ENCODE assay signal across 34 cellular contexts in genomic region chr6:65221153-65221552, GRCh38.
DNase-seq lines count a peak whose midpoint lies in the region; ATAC-seq, FAIRE-seq and TF ChIP-seq lines count a peak whose summit lies in the region.
"Had no signal": no experiment of that assay in that cellular context is flagged by ENCODE, and none has a peak within 500 bp of the region (broad histone marks: within the 10 kb centered on the region; RNA-seq: fewer than 3 reads in every experiment).

No MANE protein-coding gene starts in this region.

- TF ChIP-seq POLR2A in A549 (IDR thresholded peaks at IDR 0.05; ENCODE audit: low read length): no peak
- TF ChIP-seq POLR2A in K562 (conservative IDR thresholded peaks at IDR 0.05): no peak

- in situ Hi-C loops in K562 (cut with MboI): no loop called here

- H3K9ac ChIP-seq in K562 (ENCODE audit: insufficient read depth in 1 of 2, low read depth in 2 of 2, low read length in 2 of 2): no peak overlapping the region
- no peak overlapping the region for H3K9ac ChIP-seq in mesendoderm (ENCODE audit: low read length)
- H3K9ac ChIP-seq: BLaER1; BLaER1 treated with 17β-estradiol and CSF1 and Interleukin-3, amounts not matched to agents 10 nM and 100 nM had no signal

- intact Hi-C loops in K562 (cut with micrococcal nuclease): no loop called here

- ATAC-seq in A549: no peak
- ATAC-seq in K562: no peak
- ATAC-seq: CD8-positive, alpha-beta T cell had no signal

- no peak overlapping the region for H2AFZ ChIP-seq in K562 (ENCODE audit: low read depth, low read length)

- no peak overlapping the region for H2AK5ac ChIP-seq in mesendoderm (ENCODE audit: low read length)

- H2BK120ac ChIP-seq in mesendoderm (ENCODE audit: low read depth, low read length): no peak overlapping the region

- no peak overlapping the region for H3K56ac ChIP-seq in mesendoderm (ENCODE audit: low read length)

- TF ChIP-seq RAD21 in A549 (conservative IDR thresholded peaks at IDR 0.05 in 1 of 2, IDR thresholded peaks at IDR 0.05 in 1 of 2) (no peak), K562 (CRISPR knock-in tag; conservative IDR thresholded peaks at IDR 0.05 in 1 of 2, IDR thresholded peaks at IDR 0.05 in 1 of 2) (no peak)

- no peak overlapping the region for H4K8ac ChIP-seq in mesendoderm (ENCODE audit: low read depth, low read length)

- DNase-seq in A549 (ENCODE audit: low read depth in 1 of 2, low spot score in 1 of 2) (no peak), K562 (ENCODE audit: extremely low read depth in 1 of 4, low spot score in 3 of 4) (no peak), mesendoderm (peak; percentile 24), HUDEP-2 (lab: John Stamatoyannopoulos, UW; ENCODE audit: unreplicated experiment in 76 of 76) (no peak), UCSD-AML1 (lab: John Stamatoyannopoulos, UW; ENCODE audit: unreplicated experiment) (no peak), right atrium auricular region (ENCODE audit: low spot score) (no peak)
- no peak for DNase-seq in activated naive CD4-positive, alpha-beta T cell treated with anti-CD3 and anti-CD28 coated beads, Interleukin-2, amount 50 U/mL, for 16 hours
- DNase-seq: 8988T; ACHN; AML-193; BE2C; C1 segment of cervical spinal cord; Caco-2; Calu3; CD4-positive, alpha-beta memory T cell; CD4-positive, alpha-beta T cell; CD4-positive, CD25-positive, alpha-beta regulatory T cell; CD8-positive, alpha-beta memory T cell; CD8-positive, alpha-beta T cell; COR-L47; DMS 273 treated with DMSO at 0.1 percent for 48 hours; DMS153; DMS53; DMS79; DMS79 treated with DMSO at 0.1 percent for 48 hours; DND-41; EL had no signal

- POLR2A ChIA-PET in A549 (lab: Yijun Ruan, JAX) (no interaction called here), HEK293 (lab: Yijun Ruan, JAX) (no interaction called here), K562 (lab: Yijun Ruan, JAX) (no interaction called here)

- H4K5ac ChIP-seq in mesendoderm (ENCODE audit: low read length): no peak overlapping the region

- H3K18ac ChIP-seq in mesendoderm (ENCODE audit: low read length): no peak overlapping the region

- TF ChIP-seq EP300 in A549 (IDR thresholded peaks at IDR 0.05): no peak
- TF ChIP-seq EP300 in K562 (IDR thresholded peaks at IDR 0.05; ENCODE audit: low read length): no peak

- CTCF ChIA-PET in A549 (lab: Yijun Ruan, JAX): no interaction called here
- CTCF ChIA-PET in HEK293 (lab: Yijun Ruan, JAX): no interaction called here
- CTCF ChIA-PET in K562 (lab: Yijun Ruan, JAX; ENCODE audit: low intra/inter-chr PET ratio): no interaction called here

- H3K79me2 ChIP-seq in K562 (ENCODE audit: control insufficient read depth, insufficient read depth, low read length): no peaks in the 10 kb centered on the region
- H3K79me2 ChIP-seq in mesendoderm (ENCODE audit: control insufficient read depth, insufficient read depth, low read length): no peaks in the 10 kb centered on the region

- H3K27me3 ChIP-seq in K562 (ENCODE audit: control insufficient read depth in 2 of 2, insufficient read depth in 2 of 2, low read length in 2 of 2) (no peaks in the 10 kb centered on the region), mesendoderm (ENCODE audit: insufficient read depth, low read length, poor library complexity) (no peaks in the 10 kb centered on the region), right atrium auricular region (no peaks in the 10 kb centered on the region)
- H3K27me3 ChIP-seq: BE2C; BLaER1; BLaER1 treated with 17β-estradiol and CSF1 and Interleukin-3, amounts not matched to agents 10 nM and 100 nM had no signal

- no peaks in the 10 kb centered on the region for H3K9me3 ChIP-seq in A549
- H3K9me3 ChIP-seq in HEK293 (ENCODE audit: control insufficient read depth, insufficient read depth, low read depth, low read length): no peaks in the 10 kb centered on the region
- H3K9me3 ChIP-seq in K562 (replicated peaks; ENCODE audit: control insufficient read depth, insufficient read depth, low read depth, low read length): no peaks in the 10 kb centered on the region
- no peaks in the 10 kb centered on the region for H3K9me3 ChIP-seq in right atrium auricular region
- H3K9me3 ChIP-seq: BE2C, Caco-2 had no signal

- FAIRE-seq in A549 (lab: Jason Lieb, UNC) (no peak), K562 (lab: Jason Lieb, UNC) (no peak)
- FAIRE-seq: A204.1, D721Med had no signal

- no peaks in the 10 kb centered on the region for H3K79me1 ChIP-seq in mesendoderm (ENCODE audit: low read length)

- H3K4me2 ChIP-seq in A549 (no peak overlapping the region), K562 (ENCODE audit: insufficient read depth, low read length) (no peak overlapping the region), mesendoderm (ENCODE audit: low read length) (no peak overlapping the region)
- H3K4me2 ChIP-seq: BLaER1; BLaER1 treated with 17β-estradiol and CSF1 and Interleukin-3, amounts not matched to agents 10 nM and 100 nM had no signal

- H3K4me3 ChIP-seq in A549: no peak overlapping the region
- H3K4me3 ChIP-seq in HEK293 (ENCODE audit: low read depth, low read length): no peak overlapping the region
- H3K4me3 ChIP-seq in K562: no peak overlapping the region
- no peak overlapping the region for H3K4me3 ChIP-seq in mesendoderm (ENCODE audit: low read length)
- no peak overlapping the region for H3K4me3 ChIP-seq in right atrium auricular region
- H3K4me3 ChIP-seq: BLaER1; BLaER1 treated with 17β-estradiol and CSF1 and Interleukin-3, amounts not matched to agents 10 nM and 100 nM had no signal

- TF ChIP-seq CTCF in A549 (IDR thresholded peaks at IDR 0.05) (no peak), HEK293 (tag by site-specific recombination; IDR thresholded peaks at IDR 0.05) (no peak), K562 (IDR thresholded peaks at IDR 0.05 in 2 of 3, conservative IDR thresholded peaks at IDR 0.05 in 1 of 3; ENCODE audit: insufficient read depth in 2 of 3, low read depth in 1 of 3, low read length in 3 of 3) (no peak), right atrium auricular region (IDR thresholded peaks at IDR 0.05) (no peak)

- no peak overlapping the region for H2BK5ac ChIP-seq in mesendoderm (ENCODE audit: low read length)

- H3K36me3 ChIP-seq in HEK293 (ENCODE audit: control insufficient read depth in 2 of 2, insufficient read depth in 1 of 2, low read length in 2 of 2): no peaks in the 10 kb centered on the region
- no peaks in the 10 kb centered on the region for H3K36me3 ChIP-seq in K562 (ENCODE audit: control insufficient read depth, insufficient read depth, low read length)
- H3K36me3 ChIP-seq in mesendoderm (ENCODE audit: control insufficient read depth, insufficient read depth, low read length): no peaks in the 10 kb centered on the region
- no peaks in the 10 kb centered on the region for H3K36me3 ChIP-seq in right atrium auricular region
- H3K36me3 ChIP-seq: BE2C; BLaER1; BLaER1 treated with 17β-estradiol and CSF1 and Interleukin-3, amounts not matched to agents 10 nM and 100 nM had no signal

- H3K4ac ChIP-seq in mesendoderm (ENCODE audit: low read depth, low read length): no peak overlapping the region

- H3K23ac ChIP-seq in mesendoderm (ENCODE audit: low read length): no peak overlapping the region

- H3K4me1 ChIP-seq in A549: no peaks in the 10 kb centered on the region
- no peaks in the 10 kb centered on the region for H3K4me1 ChIP-seq in HEK293 (ENCODE audit: control insufficient read depth, insufficient read depth, low read length)
- no peaks in the 10 kb centered on the region for H3K4me1 ChIP-seq in K562 (replicated peaks in 1 of 2; ENCODE audit: control insufficient read depth in 2 of 2, insufficient read depth in 2 of 2, low read length in 2 of 2)
- no peaks in the 10 kb centered on the region for H3K4me1 ChIP-seq in mesendoderm (ENCODE audit: control insufficient read depth, low read depth, low read length)
- no peaks in the 10 kb centered on the region for H3K4me1 ChIP-seq in right atrium auricular region
- H3K4me1 ChIP-seq: BE2C; BLaER1; BLaER1 treated with 17β-estradiol and CSF1 and Interleukin-3, amounts not matched to agents 10 nM and 100 nM; Caco-2 had no signal

- H3K27ac ChIP-seq in A549 (no peak overlapping the region), HEK293 (ENCODE audit: extremely low read depth, low read depth, low read length) (no peak overlapping the region), K562 (ENCODE audit: extremely low read depth, low read depth, low read length) (no peak overlapping the region), mesendoderm (ENCODE audit: low read depth, low read length) (no peak overlapping the region), right atrium auricular region (no peak overlapping the region)
- H3K27ac ChIP-seq: 22Rv1; BLaER1; BLaER1 treated with 17β-estradiol and CSF1 and Interleukin-3, amounts not matched to agents 10 nM and 100 nM; C4-2B had no signal

- BruUV-seq in K562 (replicated peaks; lab: Mats Ljungman, UMichigan): no TSS peak

- H2BK15ac ChIP-seq in mesendoderm (replicated peaks; ENCODE audit: low read depth): no peak overlapping the region

- H4K20me1 ChIP-seq in K562 (replicated peaks; ENCODE audit: control insufficient read depth, insufficient read depth, low read length): no peaks in the 10 kb centered on the region
- H4K20me1 ChIP-seq: BLaER1; BLaER1 treated with 17β-estradiol and CSF1 and Interleukin-3, amounts not matched to agents 10 nM and 100 nM had no signal

- 86% methylated on average over 1 of the region's 1 CpG for WGBS in A549 (ENCODE audit: missing lambda C conversion rate)
- WGBS in K562 (ENCODE audit: insufficient coverage, low coverage, missing lambda C conversion rate): 0% methylated on average over 1 of the region's 1 CpG
- no CpG with 5 or more reads among the region's 1 CpG for WGBS in mesendoderm (ENCODE audit: extremely low coverage, insufficient coverage, low lambda C conversion rate)

- no peaks in the 10 kb centered on the region for H3K9me1 ChIP-seq in K562 (ENCODE audit: control insufficient read depth, insufficient read depth, low read length)

TF ChIP-seq in A549, 52 proteins besides CTCF, POLR2A, EP300 and RAD21:
- no peak for TF ChIP-seq ZSCAN20 (CRISPR knock-in tag; IDR thresholded peaks at IDR 0.05)
- TF ChIP-seq ZFP36 (IDR thresholded peaks at IDR 0.05; ENCODE audit: borderline replicate concordance, partially characterized antibody): peak; percentile 8

TF ChIP-seq in HEK293, 187 proteins besides CTCF, POLR2A, EP300 and RAD21:
- peak; percentile 68 for TF ChIP-seq SETDB1 (IDR thresholded peaks at IDR 0.05; ENCODE audit: insufficient read length, low read length)
- no peak for TF ChIP-seq MZF1 (tag by site-specific recombination; IDR thresholded peaks at IDR 0.05; ENCODE audit: borderline replicate concordance)
- peak; percentile 84; the same call in 1 of the 2 replicates for TF ChIP-seq TRIM28 (IDR thresholded peaks at IDR 0.05; ENCODE audit: borderline replicate concordance, low read length)
- peak; percentile 79 for TF ChIP-seq ZNF585B (tag by site-specific recombination; IDR thresholded peaks at IDR 0.05)
- no peak for TF ChIP-seq ZNF701 (tag by site-specific recombination; IDR thresholded peaks at IDR 0.05)

TF ChIP-seq in K562, 482 proteins besides CTCF, POLR2A, EP300 and RAD21:
- TF ChIP-seq HMGN3 (IDR thresholded peaks at IDR 0.05; ENCODE audit: borderline replicate concordance, extremely low read depth, insufficient read length, low read depth, low read length) (no peak), ZFP36 (IDR thresholded peaks at IDR 0.05; ENCODE audit: low read depth, low read length, partially characterized antibody) (peak; percentile 19)
